23 cellular contexts compared by ENCODE assay signal in genomic region chr1:89641781-89642180, GRCh38. TPM values are rescaled to one million over a fixed set of nuclear protein-coding genes. Genes with fewer than 3 reads are reported as not detected.
DNase-seq lines count a peak whose midpoint lies in the region; ATAC-seq and TF ChIP-seq lines count a peak whose summit lies in the region.
"Had no signal": no experiment of that assay in that cellular context is flagged by ENCODE, and none has a peak within 500 bp of the region (broad histone marks: within the 10 kb centered on the region; RNA-seq: fewer than 3 reads in every experiment).

No MANE protein-coding gene starts in this region.

- POLR2A ChIA-PET in IMR-90 (lab: Charles Lee; ENCODE audit: unreplicated experiment) = no interaction called here
- POLR2A ChIA-PET in T-cell (lab: Charles Lee) = interaction anchor here in 1 of 2 donors (0.9 kb wide), 1 partner anchor 80 kb away, joined by 4 read pairs; no protein-coding TSS in a partner anchor

- H3K23ac ChIP-seq in IMR-90 (ENCODE audit: low read depth, low read length) = no peak overlapping the region

- H2BK5ac ChIP-seq in IMR-90 (ENCODE audit: low read depth, low read length, poor library complexity, severe bottlenecking) = no peak overlapping the region

- H2BK120ac ChIP-seq in IMR-90 (ENCODE audit: low read depth, low read length) = no peak overlapping the region

- H4K20me1 ChIP-seq in IMR-90 (ENCODE audit: insufficient read depth, low read length) = no peaks in the 10 kb centered on the region; the same call in 1 of the 2 replicates

- DNase-seq in activated T-cell treated with anti-CD3 and anti-CD28 coated beads, Interleukin-2, amount 50 U/mL, for 72 hours = no peak
- DNase-seq in activated T-cell treated with anti-CD3 and anti-CD28 coated beads, Interleukin-2, amount 50 U/mL, for 48 hours = no peak
- DNase-seq in IMR-90 (no peak), T-cell (no peak), iris pigment epithelial cell (ENCODE audit: low read depth) (peak; percentile 26), MG63 (no peak)
- DNase-seq in activated CD4-positive, CD25-positive, alpha-beta regulatory T cell (lab: John Stamatoyannopoulos, UW) = no peak
- DNase-seq: amniotic stem cell; cortex of kidney; GDM1; H7; NCI-H1105; NCI-H2029; NCI-H345; nucleus accumbens; Peyer's patch; stimulated activated CD4-positive, alpha-beta T cell treated with anti-CD3 and anti-CD28 coated beads, Interleukin-2, amount 100 ng/mL, for 24 hours had no signal

- peaks cover 16 to 41% of the 10 kb centered on the region in 2 experiments for H3K79me1 ChIP-seq in IMR-90 (ENCODE audit: low read depth in 1 of 2, low read length in 2 of 2)

- H3K27ac Mint-ChIP-seq in activated T-cell treated with anti-CD3 and anti-CD28 coated beads, Interleukin-2, amount 50 U/mL, for 72 hours = peak overlapping the region; percentile 84
- peak overlapping the region; percentile 61 to 65 for H3K27ac Mint-ChIP-seq in T-cell
- H3K27ac Mint-ChIP-seq: activated T-helper 2 cell treated with anti-CD3 and anti-CD28 coated beads, Interferon-gamma antibody, Interleukin-2, Interleukin-4, amounts not matched to agents 10 μg/mL and 5 μg/mL and 100 μg/mL, durations not matched to agents 14 hours and 24 hours and 36 hours; stimulated activated memory B cell treated with anti-CD40 and anti-IgM and Interleukin-4, amounts not matched to agents 10 μg/mL and 1 μg/mL and 100 μg/mL, for 72 hours had no signal

- in situ Hi-C loops in IMR-90 (cut with MboI; ENCODE audit: low sequenced_read_pairs) = no loop called here

- no peak for TF ChIP-seq RAD21 in IMR-90 (IDR thresholded peaks at IDR 0.05; ENCODE audit: low read length)

- no peak overlapping the region for H2AK5ac ChIP-seq in IMR-90 (ENCODE audit: low read depth, low read length)

- no peak for TF ChIP-seq CTCF in IMR-90 (conservative IDR thresholded peaks at IDR 0.05; ENCODE audit: low read depth, low read length)

- H3K9ac ChIP-seq in IMR-90 (ENCODE audit: low read depth, low read length) = no peak overlapping the region
- H3K9ac ChIP-seq: KMS-11 had no signal

- no peak for ATAC-seq in activated T-cell treated with anti-CD3 and anti-CD28 coated beads, Interleukin-2, amount 50 U/mL, for 72 hours (replicated peaks in 1 of 2)
- ATAC-seq in IMR-90 (ENCODE audit: low read depth) (no peak), T-cell (replicated peaks in 1 of 4) (no peak), HG03432 (IDR thresholded peaks at IDR 0.05; ENCODE audit: unreplicated experiment) (no peak)
- ATAC-seq: stimulated activated memory B cell treated with anti-CD40 and anti-IgM and Interleukin-4, amounts not matched to agents 10 μg/mL and 1 μg/mL and 100 μg/mL, for 72 hours had no signal

- no peak overlapping the region for H3K14ac ChIP-seq in IMR-90 (replicated peaks; ENCODE audit: low read depth, low read length)

- TF ChIP-seq POLR2A in IMR-90 (IDR thresholded peaks at IDR 0.05; ENCODE audit: low read depth, low read length) = no peak

- H3K9me3 Mint-ChIP-seq in activated T-cell treated with anti-CD3 and anti-CD28 coated beads, Interleukin-2, amount 50 U/mL, for 72 hours = peaks cover 7 to 10% of the 10 kb centered on the region in 2 donors
- peaks cover 4 to 16% (median 9%) of the 10 kb centered on the region in 3 donors for H3K9me3 Mint-ChIP-seq in T-cell

- no peak overlapping the region for H2BK15ac ChIP-seq in IMR-90 (ENCODE audit: low read depth, low read length)

- H3K9me3 ChIP-seq in IMR-90 (ENCODE audit: control insufficient read depth, insufficient read depth, low read length) (no peaks in the 10 kb centered on the region), MG63 (no peaks in the 10 kb centered on the region; the same call in 1 of the 2 replicates)
- H3K9me3 ChIP-seq: Peyer's patch had no signal

- H3K4me1 Mint-ChIP-seq in activated T-cell treated with anti-CD3 and anti-CD28 coated beads, Interleukin-2, amount 50 U/mL, for 72 hours (ENCODE audit: low read depth) = peaks cover 79% of the 10 kb centered on the region
- peaks cover 68 to 78% (median 73%) of the 10 kb centered on the region in 3 donors for H3K4me1 Mint-ChIP-seq in T-cell

- H4K8ac ChIP-seq in IMR-90 (ENCODE audit: low read depth in 2 of 2, low read length in 2 of 2) = no peak overlapping the region; a peak in 1 of 4 replicates

- no peak overlapping the region for H3K27ac ChIP-seq in IMR-90 (ENCODE audit: insufficient read depth, low read length)
- H3K27ac ChIP-seq: C4-2B, KMS-11, Peyer's patch had no signal

- H2AFZ ChIP-seq in IMR-90 (replicated peaks; ENCODE audit: low read length, poor library complexity) = no peak overlapping the region

- intact Hi-C loops in IMR-90 (cut with micrococcal nuclease) = loop anchor here (10.0 kb wide), 1 partner anchor 1887 kb away; no protein-coding TSS in a partner anchor

- H3K27me3 Mint-ChIP-seq in activated T-cell treated with anti-CD3 and anti-CD28 coated beads, Interleukin-2, amount 50 U/mL, for 72 hours (ENCODE audit: low read depth) = no peaks in the 10 kb centered on the region
- no peaks in the 10 kb centered on the region for H3K27me3 Mint-ChIP-seq in T-cell
- H3K27me3 Mint-ChIP-seq: stimulated activated memory B cell treated with anti-CD40 and anti-IgM and Interleukin-4, amounts not matched to agents 10 μg/mL and 1 μg/mL and 100 μg/mL, for 72 hours had no signal

- no peak overlapping the region for H3K18ac ChIP-seq in IMR-90 (ENCODE audit: low read depth, low read length)

- no TSS peak for BruUV-seq in IMR-90 (replicated peaks; lab: Mats Ljungman, UMichigan)

- H3K4ac ChIP-seq in IMR-90 (ENCODE audit: low read depth, low read length) = no peak overlapping the region

- no peak overlapping the region for H3K56ac ChIP-seq in IMR-90 (ENCODE audit: extremely low read depth, insufficient read depth, low read length)

- H3K4me3 ChIP-seq in IMR-90 (ENCODE audit: insufficient read depth, low read depth, low read length) = no peak overlapping the region
- no peak overlapping the region for H3K4me3 ChIP-seq in MG63
- H3K4me3 ChIP-seq: Peyer's patch, skin epidermis had no signal

- no peak overlapping the region for H3K4me2 ChIP-seq in IMR-90 (ENCODE audit: low read depth, low read length)
- H3K4me2 ChIP-seq: KMS-11 had no signal

- peaks cover 3% of the 10 kb centered on the region; the same call in 1 of the 2 replicates for H3K9me1 ChIP-seq in IMR-90 (ENCODE audit: insufficient read depth, low read length)

- CTCF ChIA-PET in IMR-90 (lab: Yijun Ruan, JAX) = interaction anchor here (1.5 kb wide), 1 partner anchor 121 kb away, joined by 7 read pairs; no protein-coding TSS in a partner anchor
- CTCF ChIA-PET in T-cell (lab: Charles Lee) = interaction anchor here in 1 of 2 donors (1.1 kb wide), 1 partner anchor 71 kb away, joined by 3 read pairs; no protein-coding TSS in a partner anchor

- H3K36me3 ChIP-seq in IMR-90 (ENCODE audit: control insufficient read depth, insufficient read depth, low read length) (no peaks in the 10 kb centered on the region), MG63 (no peaks in the 10 kb centered on the region)
- H3K36me3 ChIP-seq: Peyer's patch had no signal

- H2BK20ac ChIP-seq in IMR-90 (ENCODE audit: low read depth, low read length) = no peak overlapping the region

- H3K36me3 Mint-ChIP-seq in activated T-cell treated with anti-CD3 and anti-CD28 coated beads, Interleukin-2, amount 50 U/mL, for 72 hours (ENCODE audit: insufficient read depth in 2 of 2) = peaks cover 14 to 47% of the 10 kb centered on the region in 2 donors
- peaks cover 37% of the 10 kb centered on the region for H3K36me3 Mint-ChIP-seq in T-cell

- dilution Hi-C loops in IMR-90 (cut with HindIII; ENCODE audit: low sequenced_read_pairs, unreplicated experiment) = no loop called here

- H3K4me3 Mint-ChIP-seq in activated T-cell treated with anti-CD3 and anti-CD28 coated beads, Interleukin-2, amount 50 U/mL, for 72 hours = peak overlapping the region in 1 of 2 donors; percentile 2
- peak overlapping the region in 1 of 3 donors; percentile 16 for H3K4me3 Mint-ChIP-seq in T-cell
- H3K4me3 Mint-ChIP-seq: stimulated activated memory B cell treated with anti-CD40 and anti-IgM and Interleukin-4, amounts not matched to agents 10 μg/mL and 1 μg/mL and 100 μg/mL, for 72 hours had no signal

- peaks cover 2% of the 10 kb centered on the region; the same call in 1 of the 2 replicates for H3K4me1 ChIP-seq in IMR-90 (ENCODE audit: control insufficient read depth, insufficient read depth, low read length)
- H3K4me1 ChIP-seq: Peyer's patch had no signal

- H4K5ac ChIP-seq in IMR-90 (ENCODE audit: low read depth, low read length) = peak overlapping the region; percentile 8; the same call in 1 of the 2 replicates

- no peaks in the 10 kb centered on the region for H3K27me3 ChIP-seq in IMR-90 (ENCODE audit: control insufficient read depth, insufficient read depth, low read length)
- H3K27me3 ChIP-seq in MG63 = no peaks in the 10 kb centered on the region
- H3K27me3 ChIP-seq: Peyer's patch had no signal

- H4K91ac ChIP-seq in IMR-90 (ENCODE audit: insufficient read depth, low read depth, low read length) = no peak overlapping the region

- WGBS in IMR-90 (ENCODE audit: extremely low coverage in 2 of 2, insufficient read length in 1 of 2), 2 experiments = no CpG with 5 or more reads among the region's 4 CpGs

- no peak overlapping the region for H2AK9ac ChIP-seq in IMR-90 (replicated peaks; ENCODE audit: low read depth, low read length, poor library complexity)

TF ChIP-seq in IMR-90, 13 proteins besides CTCF, POLR2A, EP300 and RAD21:
- no peak for TF ChIP-seq CHD1 (IDR thresholded peaks at IDR 0.05; ENCODE audit: low read depth, low read length)
- no peak for TF ChIP-seq MAFK (IDR thresholded peaks at IDR 0.05; ENCODE audit: low read depth, low read length)
- no peak for TF ChIP-seq SMC3 (IDR thresholded peaks at IDR 0.05; ENCODE audit: low read depth, low read length)
- TF ChIP-seq NFE2L2 (IDR thresholded peaks at IDR 0.05; ENCODE audit: low read depth, low read length) = no peak
- no peak for TF ChIP-seq BHLHE40 (IDR thresholded peaks at IDR 0.05; ENCODE audit: low read depth, low read length)
- TF ChIP-seq MAZ (IDR thresholded peaks at IDR 0.05; ENCODE audit: borderline replicate concordance, low read depth, low read length) = no peak
- peak; percentile 88 for TF ChIP-seq CEBPB (IDR thresholded peaks at IDR 0.05; ENCODE audit: low read depth, low read length)

RNA-seq across cellular contexts. Expression of gene LRRC8C, which starts 8.9 kb away (rescaled TPM):
- 10 to 100 TPM; 33.1 to 36.7 TPM for total RNA-seq in activated T-cell treated with anti-CD3 and anti-CD28 coated beads, Interleukin-2, amount 50 U/mL, for 72 hours
- total RNA-seq in IMR-90 (2012; rRNA removed) (12.9 and 15.3 TPM in 2 replicates), T-cell (10 to 100 TPM; 33.4 to 48.4 (median 41.9) TPM)
- 6.5 TPM in 2 replicates for polyA plus RNA-seq in IMR-90 (2012; rRNA removed)
- polyA plus RNA-seq in IMR-90 (2012; cell fraction: cytosol; rRNA removed) = 2.1 and 2.3 TPM in 2 replicates
- 1.2 and 3.8 TPM in 2 replicates for polyA plus RNA-seq in IMR-90 (2012; cell fraction: nucleus; rRNA removed; ENCODE audit: low replicate concordance)
- 0.05 and 0.43 TPM in 2 replicates for total RNA-seq in MG63 (2014; rRNA removed; shearing (Covaris generic); ENCODE audit: low replicate concordance)
